Comparison of ENCODE assay signal across 26 cellular contexts in genomic region chr5:157024213-157024959, GRCh38. TPM values are rescaled to one million over a fixed set of nuclear protein-coding genes. Genes with fewer than 3 reads are reported as not detected.
DNase-seq lines count a peak whose midpoint lies in the region; ATAC-seq, FAIRE-seq and TF ChIP-seq lines count a peak whose summit lies in the region.
"Had no signal": no experiment of that assay in that cellular context is flagged by ENCODE, and none has a peak within 500 bp of the region (broad histone marks: within the 10 kb centered on the region; RNA-seq: fewer than 3 reads in every experiment).

No MANE protein-coding gene starts in this region.

- H3K9me3 Mint-ChIP-seq in stimulated activated naive CD8-positive, alpha-beta T cell treated with anti-CD3 and anti-CD28 coated beads, Interleukin-15, Interleukin-2, amounts not matched to agents 100 ng/mL and 50 ng/mL, for 24 hours = no peaks in the 10 kb centered on the region
- no peaks in the 10 kb centered on the region for H3K9me3 Mint-ChIP-seq in central memory CD8-positive, alpha-beta T cell
- H3K9me3 Mint-ChIP-seq: endodermal cell had no signal

- peak overlapping the region; percentile 92 for H3K27ac Mint-ChIP-seq in stimulated activated naive CD8-positive, alpha-beta T cell treated with anti-CD3 and anti-CD28 coated beads, Interleukin-15, Interleukin-2, amounts not matched to agents 100 ng/mL and 50 ng/mL, for 24 hours
- peak overlapping the region; percentile 78 for H3K27ac Mint-ChIP-seq in central memory CD8-positive, alpha-beta T cell (ENCODE audit: low read depth)
- H3K27ac Mint-ChIP-seq: brain had no signal

- H3K36me3 Mint-ChIP-seq in stimulated activated naive CD8-positive, alpha-beta T cell treated with anti-CD3 and anti-CD28 coated beads, Interleukin-15, Interleukin-2, amounts not matched to agents 100 ng/mL and 50 ng/mL, for 24 hours (ENCODE audit: low read depth) = no peaks in the 10 kb centered on the region
- H3K36me3 Mint-ChIP-seq in central memory CD8-positive, alpha-beta T cell (ENCODE audit: insufficient read depth) = no peaks in the 10 kb centered on the region
- H3K36me3 Mint-ChIP-seq: brain had no signal

- TF ChIP-seq CTCF in VCaP (conservative IDR thresholded peaks at IDR 0.05) = no peak

- ATAC-seq in stimulated activated naive CD8-positive, alpha-beta T cell treated with anti-CD3 and anti-CD28 coated beads, Interleukin-15, Interleukin-2, amounts not matched to agents 100 U/mL and 50 U/mL, for 24 hours = no peak
- ATAC-seq in central memory CD8-positive, alpha-beta T cell (replicated peaks; ENCODE audit: extremely low read depth, poor library complexity, severe bottlenecking) = no peak
- no peak for ATAC-seq in GM18517 (IDR thresholded peaks at IDR 0.05; ENCODE audit: unreplicated experiment)
- ATAC-seq: gastroesophageal sphincter had no signal

- intact Hi-C loops in cardiac septum (cut with DNase I) = no loop called here

- H3K27ac ChIP-seq in VCaP = peak overlapping the region; percentile 98
- H3K27ac ChIP-seq: coronary artery, esophagus squamous epithelium, gastroesophageal sphincter, tibial artery had no signal

- H3K4me1 Mint-ChIP-seq in stimulated activated naive CD8-positive, alpha-beta T cell treated with anti-CD3 and anti-CD28 coated beads, Interleukin-15, Interleukin-2, amounts not matched to agents 100 ng/mL and 50 ng/mL, for 24 hours (ENCODE audit: low read depth) = peaks cover 75% of the 10 kb centered on the region
- peaks cover 36% of the 10 kb centered on the region for H3K4me1 Mint-ChIP-seq in central memory CD8-positive, alpha-beta T cell

- no peak for DNase-seq in stimulated activated naive CD8-positive, alpha-beta T cell treated with anti-CD3 and anti-CD28 coated beads, Interleukin-15, Interleukin-2, amounts not matched to agents 100 U/mL and 50 U/mL, for 24 hours
- DNase-seq in central memory CD8-positive, alpha-beta T cell (ENCODE audit: low spot score in 2 of 2) = no peak
- DNase-seq in cardiac septum (ENCODE audit: low spot score) (no peak), frontal cortex (ENCODE audit: low spot score in 2 of 2) (no peak)
- DNase-seq: DMS79 treated with DMSO at 0.1 percent for 48 hours, endodermal cell, esophagus squamous epithelium, IMR-90, kidney, NCI-H1105 treated with DMSO at 0.1 percent for 48 hours, nucleus accumbens, T1000, tibial artery had no signal

- H3K4me3 Mint-ChIP-seq in stimulated activated naive CD8-positive, alpha-beta T cell treated with anti-CD3 and anti-CD28 coated beads, Interleukin-15, Interleukin-2, amounts not matched to agents 100 ng/mL and 50 ng/mL, for 24 hours = no peak overlapping the region
- peak overlapping the region; percentile 42 for H3K4me3 Mint-ChIP-seq in central memory CD8-positive, alpha-beta T cell
- H3K4me3 Mint-ChIP-seq: brain, endodermal cell had no signal

- peaks cover 3% of the 10 kb centered on the region for H3K27me3 Mint-ChIP-seq in stimulated activated naive CD8-positive, alpha-beta T cell treated with anti-CD3 and anti-CD28 coated beads, Interleukin-15, Interleukin-2, amounts not matched to agents 100 ng/mL and 50 ng/mL, for 24 hours
- H3K27me3 Mint-ChIP-seq in central memory CD8-positive, alpha-beta T cell = no peaks in the 10 kb centered on the region

- FAIRE-seq in frontal cortex (lab: Jason Lieb, UNC) = no peak
- FAIRE-seq: GM12892, kidney, RCC 7860 had no signal

RNA-seq across cellular contexts. Expression of gene HAVCR1, which starts 34.5 kb away (rescaled TPM):
- total RNA-seq in cardiac septum (0.57 TPM), frontal cortex (0.82 TPM)
- total RNA-seq: IMR-90, lung microvascular endothelial cell, M059J, NCI-H460, SK-MEL-5, smooth muscle cell had no signal
